ENCODE assay signal across 8 cellular contexts in the genomic region with DNA sequence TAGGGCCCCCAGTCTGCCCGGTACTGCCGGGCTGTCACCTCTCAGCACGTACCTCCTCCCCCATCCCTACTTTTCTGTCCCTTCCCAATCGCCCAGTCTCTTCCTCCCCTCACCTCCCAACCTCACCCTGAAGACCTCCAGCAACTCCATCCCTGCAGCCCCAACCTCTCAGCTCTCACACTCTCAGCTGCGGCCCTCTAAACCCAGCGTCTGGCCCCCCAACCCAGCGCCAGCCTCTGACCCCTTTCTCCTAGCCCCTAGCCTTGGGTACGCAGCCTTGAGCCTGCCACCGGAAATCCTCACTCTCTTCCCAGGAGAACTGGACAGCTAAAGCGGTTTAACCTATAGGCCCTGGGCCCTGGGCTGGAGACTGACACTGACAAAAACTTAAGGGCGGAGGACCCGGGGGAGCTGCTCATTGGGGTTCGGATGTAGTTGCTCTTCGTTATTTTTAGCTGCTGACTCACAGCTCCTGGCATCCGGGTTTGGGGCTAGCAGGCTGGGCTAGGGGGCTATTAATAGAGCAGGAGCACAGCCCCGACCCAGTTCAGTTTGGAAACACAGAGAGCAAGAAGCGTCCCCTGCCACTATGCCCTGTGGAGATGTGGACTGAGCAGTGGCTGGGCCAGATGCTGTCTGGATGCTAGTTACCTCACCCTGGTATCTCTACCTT. TPM values are rescaled to one million over a fixed set of nuclear protein-coding genes. Genes with fewer than 3 reads are reported as not detected.
A peak's percentile ranks its signal among the peaks of the same experiment; 100 is the strongest.
DNase-seq lines count a peak whose midpoint lies in the region; ATAC-seq and TF ChIP-seq lines count a peak whose summit lies in the region.

No MANE protein-coding gene starts in this region.

- TF ChIP-seq CTCF in WTC11 (IDR thresholded peaks at IDR 0.05) (no peak), right atrium auricular region (IDR thresholded peaks at IDR 0.05) (no peak)

- POLR2A ChIA-PET in activated CD4-positive, alpha-beta T cell treated with anti-CD3 and anti-CD28 coated beads for 36 hours (lab: Charles Lee) = no interaction called here
- POLR2A ChIA-PET in WTC11 (lab: Charles Lee) = interaction anchor here (3.8 kb wide), 1 partner anchor 12 kb away, joined by 20 read pairs; a partner anchor contains a TSS

- no peaks in the 10 kb centered on the region for H3K27me3 ChIP-seq in right atrium auricular region

- H3K36me3 Mint-ChIP-seq in activated CD4-positive, alpha-beta T cell treated with anti-CD3 and anti-CD28 coated beads for 36 hours (ENCODE audit: low read depth) = no peaks in the 10 kb centered on the region
- H3K36me3 Mint-ChIP-seq in WTC11 = peaks cover 4% of the 10 kb centered on the region; the same call in 1 of the 2 replicates
- peaks cover 12% of the 10 kb centered on the region for H3K36me3 Mint-ChIP-seq in stimulated activated effector memory CD8-positive, alpha-beta T cell treated with anti-CD3 and anti-CD28 coated beads, Interleukin-12 subunit alpha, Interleukin-12 subunit beta, amount 100 ng/mL, for 72 hours

- H3K27ac Mint-ChIP-seq in activated CD4-positive, alpha-beta T cell treated with anti-CD3 and anti-CD28 coated beads for 36 hours = no peak overlapping the region
- no peak overlapping the region for H3K27ac Mint-ChIP-seq in WTC11
- peak overlapping the region; percentile 90 for H3K27ac Mint-ChIP-seq in stimulated activated effector memory CD8-positive, alpha-beta T cell treated with anti-CD3 and anti-CD28 coated beads, Interleukin-12 subunit alpha, Interleukin-12 subunit beta, amount 100 ng/mL, for 72 hours

- no peak for ATAC-seq in activated CD4-positive, alpha-beta T cell treated with anti-CD3 and anti-CD28 coated beads for 36 hours
- no peak for ATAC-seq in WTC11
- peak; percentile 2 for ATAC-seq in stimulated activated effector memory CD8-positive, alpha-beta T cell treated with anti-CD3 and anti-CD28 coated beads, Interleukin-12 subunit alpha, Interleukin-12 subunit beta, amount 100 ng/mL, for 72 hours

- peak overlapping the region; percentile 82 to 93 for H3K27ac ChIP-seq in right atrium auricular region

- DNase-seq in activated CD4-positive, alpha-beta T cell treated with anti-CD3 and anti-CD28 coated beads for 36 hours = peak; percentile 20
- DNase-seq in activated CD4-positive, alpha-beta T cell treated with anti-CD3 and anti-CD28 coated beads, Interleukin-2, amount 50 U/mL, for 1 hour = no peak
- DNase-seq in WTC11 (ENCODE audit: low spot score) = no peak
- DNase-seq in right atrium auricular region (ENCODE audit: low spot score) = no peak
- DNase-seq in stimulated activated effector memory CD8-positive, alpha-beta T cell treated with anti-CD3 and anti-CD28 coated beads, Interleukin-12 subunit alpha, Interleukin-12 subunit beta, amount 100 ng/mL, for 72 hours (ENCODE audit: low spot score in 2 of 2) = no peak
- no peak for DNase-seq in NCI-H748 treated with DMSO at 0.1 percent for 48 hours (lab: John Stamatoyannopoulos, UW)
- DNase-seq in stimulated activated CD4-positive, alpha-beta T cell treated with anti-CD3 and anti-CD28 coated beads, Interleukin-2, amount 100 ng/mL, for 24 hours = no peak
- DNase-seq in germinal center (ENCODE audit: low spot score) = no peak

- peak overlapping the region; percentile 53 to 60 for H3K4me3 ChIP-seq in right atrium auricular region

- H3K4me1 ChIP-seq in right atrium auricular region = peaks cover 0 to 7% of the 10 kb centered on the region in 2 donors

- no peaks in the 10 kb centered on the region for H3K9me3 ChIP-seq in right atrium auricular region

- H3K27me3 Mint-ChIP-seq in activated CD4-positive, alpha-beta T cell treated with anti-CD3 and anti-CD28 coated beads for 36 hours = peaks cover 18% of the 10 kb centered on the region
- H3K27me3 Mint-ChIP-seq in WTC11 (ENCODE audit: low read depth) = peaks cover 10% of the 10 kb centered on the region

- CTCF ChIA-PET in activated CD4-positive, alpha-beta T cell treated with anti-CD3 and anti-CD28 coated beads for 36 hours (lab: Charles Lee) = interaction anchor here (0.6 to 0.8 kb wide), 3 partner anchors 11 to 301 kb away, joined by 3 to 4 read pairs (median 3); no protein-coding TSS in a partner anchor
- CTCF ChIA-PET in WTC11 (lab: Charles Lee) = interaction anchor here (1.1 to 5.1 kb wide), 4 partner anchors 9 to 19 kb away, joined by 4 to 94 read pairs (median 19); a partner anchor contains a TSS

- H3K4me3 Mint-ChIP-seq in activated CD4-positive, alpha-beta T cell treated with anti-CD3 and anti-CD28 coated beads for 36 hours = peak overlapping the region; percentile 85
- H3K4me3 Mint-ChIP-seq in WTC11 = peak overlapping the region; percentile 91
- H3K4me3 Mint-ChIP-seq in stimulated activated effector memory CD8-positive, alpha-beta T cell treated with anti-CD3 and anti-CD28 coated beads, Interleukin-12 subunit alpha, Interleukin-12 subunit beta, amount 100 ng/mL, for 72 hours = peak overlapping the region; percentile 85

- H3K36me3 ChIP-seq in right atrium auricular region = no peaks in the 10 kb centered on the region

- intact Hi-C loops in activated CD4-positive, alpha-beta T cell treated with anti-CD3 and anti-CD28 coated beads for 36 hours (cut with DNase I, micrococcal nuclease) = loop anchor here (1.0 to 10.0 kb wide), 7 partner anchors 19 to 747 kb away; a partner anchor contains a TSS

- peaks cover 14% of the 10 kb centered on the region for H3K4me1 Mint-ChIP-seq in activated CD4-positive, alpha-beta T cell treated with anti-CD3 and anti-CD28 coated beads for 36 hours
- peaks cover 16% of the 10 kb centered on the region for H3K4me1 Mint-ChIP-seq in WTC11
- H3K4me1 Mint-ChIP-seq in stimulated activated effector memory CD8-positive, alpha-beta T cell treated with anti-CD3 and anti-CD28 coated beads, Interleukin-12 subunit alpha, Interleukin-12 subunit beta, amount 100 ng/mL, for 72 hours = peaks cover 29% of the 10 kb centered on the region

- no peaks in the 10 kb centered on the region for H3K9me3 Mint-ChIP-seq in activated CD4-positive, alpha-beta T cell treated with anti-CD3 and anti-CD28 coated beads for 36 hours (ENCODE audit: low read depth)
- H3K9me3 Mint-ChIP-seq in WTC11 = no peaks in the 10 kb centered on the region
- no peaks in the 10 kb centered on the region for H3K9me3 Mint-ChIP-seq in stimulated activated effector memory CD8-positive, alpha-beta T cell treated with anti-CD3 and anti-CD28 coated beads, Interleukin-12 subunit alpha, Interleukin-12 subunit beta, amount 100 ng/mL, for 72 hours

TF ChIP-seq in WTC11, 78 proteins besides CTCF, POLR2A, EP300 and RAD21 (continues in another document):
- TF ChIP-seq SP1 (CRISPR knock-in tag; conservative IDR thresholded peaks at IDR 0.05) (no peak), NFYB (CRISPR knock-in tag; conservative IDR thresholded peaks at IDR 0.05; ENCODE audit: low read depth) (no peak), GTF2I (CRISPR knock-in tag; conservative IDR thresholded peaks at IDR 0.05) (no peak), IRF2 (CRISPR knock-in tag; IDR thresholded peaks at IDR 0.05; ENCODE audit: borderline replicate concordance, low read depth) (no peak), ZNF416 (CRISPR knock-in tag; IDR thresholded peaks at IDR 0.05) (no peak), ZNF263 (CRISPR knock-in tag; IDR thresholded peaks at IDR 0.05; ENCODE audit: low read depth) (no peak)
- TF ChIP-seq, protein P1, sequence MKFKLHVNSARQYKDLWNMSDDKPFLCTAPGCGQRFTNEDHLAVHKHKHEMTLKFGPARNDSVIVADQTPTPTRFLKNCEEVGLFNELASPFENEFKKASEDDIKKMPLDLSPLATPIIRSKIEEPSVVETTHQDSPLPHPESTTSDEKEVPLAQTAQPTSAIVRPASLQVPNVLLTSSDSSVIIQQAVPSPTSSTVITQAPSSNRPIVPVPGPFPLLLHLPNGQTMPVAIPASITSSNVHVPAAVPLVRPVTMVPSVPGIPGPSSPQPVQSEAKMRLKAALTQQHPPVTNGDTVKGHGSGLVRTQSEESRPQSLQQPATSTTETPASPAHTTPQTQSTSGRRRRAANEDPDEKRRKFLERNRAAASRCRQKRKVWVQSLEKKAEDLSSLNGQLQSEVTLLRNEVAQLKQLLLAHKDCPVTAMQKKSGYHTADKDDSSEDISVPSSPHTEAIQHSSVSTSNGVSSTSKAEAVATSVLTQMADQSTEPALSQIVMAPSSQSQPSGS (CRISPR knock-in tag; IDR thresholded peaks at IDR 0.05; ENCODE audit: borderline replicate concordance, low read depth) = no peak
- TF ChIP-seq, protein P2, sequence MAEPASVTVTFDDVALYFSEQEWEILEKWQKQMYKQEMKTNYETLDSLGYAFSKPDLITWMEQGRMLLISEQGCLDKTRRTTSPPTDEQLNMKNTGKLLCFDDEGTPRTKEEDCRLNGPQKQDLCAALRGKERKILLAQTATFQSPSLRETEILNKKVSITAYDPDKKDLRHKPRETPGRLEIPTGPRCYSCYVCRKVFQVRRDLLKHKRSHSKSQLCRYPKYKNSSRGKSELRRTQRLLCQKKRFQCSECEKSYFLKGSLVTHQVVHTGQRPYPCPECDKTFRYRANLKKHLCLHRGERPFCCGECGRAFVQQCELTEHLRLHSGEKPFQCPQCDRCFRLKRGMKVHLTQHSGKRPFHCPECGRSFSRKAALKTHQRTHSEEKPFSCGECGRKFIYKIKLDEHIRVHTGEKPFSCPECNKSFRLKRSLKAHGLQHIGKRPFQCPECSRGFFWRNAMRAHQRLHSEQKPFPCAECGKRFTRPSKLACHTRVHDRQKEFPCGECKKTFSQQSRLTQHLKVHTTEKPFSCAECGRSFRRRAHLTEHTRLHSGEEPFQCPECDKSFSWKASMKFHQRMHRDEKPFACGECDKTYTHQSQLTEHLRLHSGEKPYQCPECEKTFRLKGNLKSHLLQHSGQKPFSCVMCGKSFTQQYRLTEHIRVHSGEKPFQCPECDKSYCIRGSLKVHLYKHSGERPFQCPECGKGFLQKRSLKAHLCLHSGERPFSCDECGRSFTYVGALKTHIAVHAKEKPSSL (CRISPR knock-in tag; conservative IDR thresholded peaks at IDR 0.05) = no peak

RNA-seq across cellular contexts. Expression of a gene that starts 9.6 kb away (rescaled TPM):
- 10 to 100 TPM; 18.4 to 27.8 TPM for total RNA-seq in activated CD4-positive, alpha-beta T cell treated with anti-CD3 and anti-CD28 coated beads for 36 hours
- total RNA-seq in WTC11 (2021) (41.7 to 46.3 TPM (median 42.8 TPM) in 3 replicates), right atrium auricular region (10 to 100 TPM in 1 of 2 donors, 1 to 10 TPM in 1; 8.8 to 34.6 TPM)

RNA-seq across cellular contexts. Expression of a gene that starts 11.9 kb away (rescaled TPM):
- under 1 TPM in 1 of 2 experiments, not detected in 1; 0.11 TPM for total RNA-seq in activated CD4-positive, alpha-beta T cell treated with anti-CD3 and anti-CD28 coated beads for 36 hours
- total RNA-seq in WTC11 (2021) (7.0 to 9.3 TPM (median 8.8 TPM) in 3 replicates), right atrium auricular region (not detected)
